Comparison of ENCODE assay signal across 25 cellular contexts in the genomic region with DNA sequence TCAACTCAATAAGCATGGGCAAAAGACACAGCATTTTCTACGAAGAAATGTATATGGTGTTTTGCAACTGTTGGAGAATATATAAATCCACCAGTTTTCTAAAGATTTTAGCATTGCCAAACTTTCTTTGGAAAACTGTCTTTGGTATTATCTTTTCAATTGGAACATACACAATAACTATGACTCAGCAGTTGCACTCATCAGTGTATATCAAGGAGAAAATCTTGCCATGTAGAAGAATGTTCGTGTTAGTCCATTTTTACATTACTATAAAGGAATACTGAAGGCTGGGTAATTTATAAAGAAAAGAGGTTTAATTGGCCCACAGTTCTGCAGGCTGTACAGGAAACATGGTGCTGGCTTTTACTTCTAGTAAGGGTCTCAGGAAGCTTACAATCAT. TPM values are rescaled to one million over a fixed set of nuclear protein-coding genes. Genes with fewer than 3 reads are reported as not detected.
DNase-seq lines count a peak whose midpoint lies in the region; ATAC-seq and TF ChIP-seq lines count a peak whose summit lies in the region.
"Had no signal": no experiment of that assay in that cellular context is flagged by ENCODE, and none has a peak within 500 bp of the region (broad histone marks: within the 10 kb centered on the region; RNA-seq: fewer than 3 reads in every experiment).

No MANE protein-coding gene starts in this region.

- H3K79me1 ChIP-seq in mesenchymal stem cell (replicated peaks; ENCODE audit: low read length, poor library complexity, severe bottlenecking), result peaks cover 3% of the 10 kb centered on the region

- H3K9me3 ChIP-seq in AG04450 (ENCODE audit: control insufficient read depth, insufficient read depth, low read length) (no peaks in the 10 kb centered on the region), mesenchymal stem cell (ENCODE audit: control insufficient read depth, low read length) (no peaks in the 10 kb centered on the region)
- H3K9me3 ChIP-seq in CD4-positive, alpha-beta T cell (ENCODE audit: control insufficient read depth, low read length), result no peaks in the 10 kb centered on the region
- H3K9me3 ChIP-seq: tibial artery had no signal

- no peak overlapping the region for H3K14ac ChIP-seq in mesenchymal stem cell (ENCODE audit: low read length in 2 of 2)

- H3K36me3 ChIP-seq in mesenchymal stem cell (ENCODE audit: control insufficient read depth in 1 of 2, insufficient read depth in 2 of 2, low read depth in 1 of 2, low read length in 2 of 2), result no peaks in the 10 kb centered on the region
- H3K36me3 ChIP-seq: tibial artery had no signal

- H2AFZ ChIP-seq in mesenchymal stem cell (ENCODE audit: low read depth, low read length), result no peak overlapping the region

- CTCF ChIA-PET in AG04450 (lab: Charles Lee), result interaction anchor here (0.7 kb wide), 1 partner anchor 23 kb away, joined by 3 read pairs; no protein-coding TSS in a partner anchor
- CTCF ChIA-PET in CD4-positive, alpha-beta T cell (lab: Charles Lee), result no interaction called here

- no peak overlapping the region for H3K4me3 Mint-ChIP-seq in CD4-positive, alpha-beta T cell
- H3K4me3 Mint-ChIP-seq: activated B cell treated with CpG ODN at 0.5 μM for 24 hours; activated CD8-positive, alpha-beta T cell treated with anti-CD3 and anti-CD28 coated beads, Interleukin-2, amount 10 ng/mL, durations not matched to agents 7 days and 5 days; brain; mesothelial cell of epicardium; nephron progenitor cell; stimulated activated effector memory CD8-positive, alpha-beta T cell treated with anti-CD3 and anti-CD28 coated beads, Interleukin-12 subunit alpha, Interleukin-12 subunit beta, amount 100 ng/mL, for 72 hours; T-helper 17 cell had no signal

- POLR2A ChIA-PET in AG04450 (lab: Yijun Ruan, JAX), result no interaction called here
- POLR2A ChIA-PET in CD4-positive, alpha-beta T cell (lab: Charles Lee), result no interaction called here

- no peaks in the 10 kb centered on the region for H3K27me3 Mint-ChIP-seq in CD4-positive, alpha-beta T cell
- H3K27me3 Mint-ChIP-seq: brain, T-helper 17 cell had no signal

- H3K4me1 Mint-ChIP-seq in CD4-positive, alpha-beta T cell (ENCODE audit: low read depth), result no peaks in the 10 kb centered on the region
- H3K4me1 Mint-ChIP-seq: activated B cell treated with CpG ODN at 0.5 μM for 24 hours; stimulated activated effector memory CD8-positive, alpha-beta T cell treated with anti-CD3 and anti-CD28 coated beads, Interleukin-12 subunit alpha, Interleukin-12 subunit beta, amount 100 ng/mL, for 72 hours; T-helper 17 cell had no signal

- H3K27ac Mint-ChIP-seq in CD4-positive, alpha-beta T cell, result no peak overlapping the region
- H3K27ac Mint-ChIP-seq: activated B cell treated with CpG ODN at 0.5 μM for 24 hours; activated CD8-positive, alpha-beta T cell treated with anti-CD3 and anti-CD28 coated beads, Interleukin-2, amount 10 ng/mL, durations not matched to agents 7 days and 5 days; mesothelial cell of epicardium; nephron progenitor cell; stimulated activated effector memory CD8-positive, alpha-beta T cell treated with anti-CD3 and anti-CD28 coated beads, Interleukin-12 subunit alpha, Interleukin-12 subunit beta, amount 100 ng/mL, for 72 hours; T-helper 17 cell had no signal

- H2AK5ac ChIP-seq in mesenchymal stem cell (ENCODE audit: low read length, severe bottlenecking), result no peak overlapping the region

- no peak overlapping the region for H3K4ac ChIP-seq in mesenchymal stem cell (ENCODE audit: low read depth in 1 of 2, low read length in 2 of 2)

- H2BK120ac ChIP-seq in mesenchymal stem cell (ENCODE audit: low read depth, low read length), result no peak overlapping the region

- WGBS in mesenchymal stem cell, result no CpG with 5 or more reads among the region's 2 CpGs

- no peak for TF ChIP-seq CTCF in AG04450 (IDR thresholded peaks at IDR 0.05; ENCODE audit: low read depth, low read length)
- no peak for TF ChIP-seq CTCF in cardiac fibroblast (IDR thresholded peaks at IDR 0.05; ENCODE audit: low read depth, low read length)
- TF ChIP-seq CTCF in CD4-positive, alpha-beta T cell (IDR thresholded peaks at IDR 0.05), result no peak

- peak overlapping the region in 1 of 2 experiments; percentile 54 for H2BK12ac ChIP-seq in mesenchymal stem cell (ENCODE audit: low read length in 2 of 2)

- H3K4me2 ChIP-seq in mesenchymal stem cell (ENCODE audit: low read length, poor library complexity, severe bottlenecking), result no peak overlapping the region
- H3K4me2 ChIP-seq: KMS-11 had no signal

- H3K9me3 Mint-ChIP-seq in CD4-positive, alpha-beta T cell, result no peaks in the 10 kb centered on the region
- H3K9me3 Mint-ChIP-seq: activated B cell treated with CpG ODN at 0.5 μM for 24 hours; mesothelial cell of epicardium; nephron progenitor cell; stimulated activated effector memory CD8-positive, alpha-beta T cell treated with anti-CD3 and anti-CD28 coated beads, Interleukin-12 subunit alpha, Interleukin-12 subunit beta, amount 100 ng/mL, for 72 hours had no signal

- H3K4me3 ChIP-seq in AG04450 (ENCODE audit: low read depth, low read length) (no peak overlapping the region), cardiac fibroblast (replicated peaks in 1 of 2; ENCODE audit: low read depth in 2 of 2, low read length in 2 of 2) (no peak overlapping the region), mesenchymal stem cell (ENCODE audit: insufficient read depth in 1 of 2, low read depth in 1 of 2, low read length in 2 of 2) (no peak overlapping the region)
- H3K4me3 ChIP-seq: tibial artery had no signal

- H3K23ac ChIP-seq in mesenchymal stem cell (ENCODE audit: low read length in 2 of 2), result no peak overlapping the region

- intact Hi-C loops in CD4-positive, alpha-beta T cell (cut with DNase I, micrococcal nuclease), result no loop called here

- peak; percentile 15 for DNase-seq in AG04450 (ENCODE audit: low read depth, low spot score)
- DNase-seq in M059J (ENCODE audit: low read depth), result peak; percentile 33
- DNase-seq in cardiac fibroblast (ENCODE audit: low read depth in 2 of 2), result peak; percentile 3 to 25
- peak; percentile 33 for DNase-seq in mesenchymal stem cell
- no peak for DNase-seq in CD4-positive, alpha-beta T cell
- no peak for DNase-seq in iPS-NIHi7 (ENCODE audit: extremely low spot score)
- no peak for DNase-seq in HPDE6-E6E7 (ENCODE audit: extremely low spot score)
- DNase-seq: activated B cell treated with CpG ODN at 0.5 μM for 24 hours; activated CD8-positive, alpha-beta T cell treated with anti-CD3 and anti-CD28 coated beads, Interleukin-2, amount 10 ng/mL, durations not matched to agents 7 days and 5 days; activated naive CD4-positive, alpha-beta T cell treated with anti-CD3 and anti-CD28 coated beads, Interleukin-2, amount 50 U/mL, for 16 hours; activated T-cell treated with anti-CD3 and anti-CD28 coated beads, Interleukin-2, amount 50 U/mL, for 48 hours; H7; hippocampal formation; NCI-H1048; NCI-H524; nephron progenitor cell; SHP77 treated with DMSO at 0.1 percent for 48 hours; T-helper 17 cell; tibial artery had no signal

- H2BK15ac ChIP-seq in mesenchymal stem cell (ENCODE audit: low read depth, poor library complexity, severe bottlenecking), result no peak overlapping the region

- no peaks in the 10 kb centered on the region for H3K4me1 ChIP-seq in mesenchymal stem cell (ENCODE audit: control insufficient read depth, insufficient read depth, low read depth, low read length)
- H3K4me1 ChIP-seq: tibial artery had no signal

- no peaks in the 10 kb centered on the region for H3K27me3 ChIP-seq in AG04450 (ENCODE audit: control insufficient read depth, insufficient read depth, low read length)
- H3K27me3 ChIP-seq in mesenchymal stem cell (ENCODE audit: control insufficient read depth in 1 of 2, insufficient read depth in 1 of 2, low read length in 2 of 2), result no peaks in the 10 kb centered on the region
- H3K27me3 ChIP-seq in CD4-positive, alpha-beta T cell (ENCODE audit: control insufficient read depth, insufficient read depth, low read length), result no peaks in the 10 kb centered on the region
- H3K27me3 ChIP-seq: tibial artery had no signal

- H3K27ac ChIP-seq in AG04450 (ENCODE audit: low read depth, low read length) (no peak overlapping the region), mesenchymal stem cell (ENCODE audit: low read length, poor library complexity, severe bottlenecking) (no peak overlapping the region)
- no peak overlapping the region for H3K27ac ChIP-seq in CD4-positive, alpha-beta T cell (ENCODE audit: low read depth, low read length)
- H3K27ac ChIP-seq: KMS-11, tibial artery had no signal

- H3K36me3 Mint-ChIP-seq in CD4-positive, alpha-beta T cell (ENCODE audit: low read depth), result no peaks in the 10 kb centered on the region
- H3K36me3 Mint-ChIP-seq: stimulated activated effector memory CD8-positive, alpha-beta T cell treated with anti-CD3 and anti-CD28 coated beads, Interleukin-12 subunit alpha, Interleukin-12 subunit beta, amount 100 ng/mL, for 72 hours had no signal

- no peak overlapping the region for H4K91ac ChIP-seq in mesenchymal stem cell (ENCODE audit: low read length)

- no peak overlapping the region for H4K8ac ChIP-seq in mesenchymal stem cell (ENCODE audit: low read length)

- no peak overlapping the region for H2BK5ac ChIP-seq in mesenchymal stem cell (ENCODE audit: low read depth, low read length, poor library complexity, severe bottlenecking)

- H3K9ac ChIP-seq in mesenchymal stem cell (ENCODE audit: low read length), result no peak overlapping the region
- H3K9ac ChIP-seq: KMS-11 had no signal

- H3K18ac ChIP-seq in mesenchymal stem cell (ENCODE audit: low read depth in 1 of 2, low read length in 2 of 2), result peak overlapping the region in 1 of 2 experiments; percentile 73

- ATAC-seq in HG02938 (IDR thresholded peaks at IDR 0.05; ENCODE audit: unreplicated experiment), result no peak
- ATAC-seq in CD4-positive, alpha-beta T cell (ENCODE audit: poor library complexity), result no peak
- ATAC-seq: activated CD8-positive, alpha-beta T cell treated with anti-CD3 and anti-CD28 coated beads, Interleukin-2, amount 10 ng/mL, durations not matched to agents 7 days and 5 days; esophagus mucosa; stimulated activated effector memory CD8-positive, alpha-beta T cell treated with anti-CD3 and anti-CD28 coated beads, Interleukin-12 subunit alpha, Interleukin-12 subunit beta, amount 100 ng/mL, for 72 hours; T-helper 17 cell had no signal

RNA-seq across cellular contexts. Expression of gene PRKAA2, which starts 41.1 kb away (rescaled TPM):
- 3.3 and 4.7 TPM in 2 replicates for polyA plus RNA-seq in AG04450 (2011; rRNA removed)
- 3.5 and 5.9 TPM in 2 replicates for polyA minus RNA-seq in AG04450 (2011; rRNA and poly(A)+ RNA removed)
- 2.0 and 3.4 TPM in 2 replicates for total RNA-seq in M059J (2014; rRNA removed; shearing (Covaris generic))
- polyA plus RNA-seq in mesenchymal stem cell (2013, experiment 1 of 2), result 2.5 TPM
- polyA plus RNA-seq in mesenchymal stem cell (2013, experiment 2 of 2), result 2.5 TPM
- total RNA-seq in CD4-positive, alpha-beta T cell, result not detected
- total RNA-seq: activated B cell treated with CpG ODN at 0.5 μM for 24 hours; activated CD8-positive, alpha-beta T cell treated with anti-CD3 and anti-CD28 coated beads, Interleukin-2, amount 10 ng/mL, durations not matched to agents 7 days and 5 days; T-helper 17 cell had no signal

Comparison
In these comparisons a context has a peak if more than half of its experiments do, and no peak if none do; other contexts are left out.
1. DNase-seq: peak in AG04450 (single experiment), M059J (single experiment), cardiac fibroblast (2 of 2) and mesenchymal stem cell (single experiment); none in CD4-positive, alpha-beta T cell (0 of 10), iPS-NIHi7 (single experiment) and HPDE6-E6E7 (single experiment).